In the genomic region with DNA sequence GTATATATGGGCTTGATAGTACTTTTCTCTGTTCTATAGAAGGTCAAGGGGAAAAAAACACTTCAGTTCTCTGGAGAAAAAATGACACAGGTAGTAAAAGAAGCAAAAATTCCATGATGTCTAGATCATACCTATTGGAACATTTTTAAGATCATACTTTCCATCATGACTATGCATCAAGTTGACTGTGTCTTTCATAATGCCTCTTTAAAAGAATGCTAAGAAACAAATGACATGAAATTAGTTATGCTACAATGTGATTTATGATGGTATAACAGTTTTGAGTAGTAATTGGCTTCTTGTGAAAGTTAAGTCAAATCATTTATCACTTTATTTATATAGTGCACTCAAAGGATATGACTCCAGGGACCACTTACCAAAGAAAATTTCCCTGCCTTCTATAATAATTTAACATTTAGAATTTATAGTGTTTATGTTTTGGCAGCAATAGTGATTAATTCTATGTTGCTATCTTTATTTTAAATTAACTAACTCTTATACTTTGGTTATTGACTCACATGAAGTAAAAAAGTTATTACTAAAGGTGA, we compare ENCODE assay signal across 6 cellular contexts.
"Had no signal": no experiment of that assay in that cellular context is flagged by ENCODE, and none has a peak within 500 bp of the region (broad histone marks: within the 10 kb centered on the region; RNA-seq: fewer than 3 reads in every experiment).

No MANE protein-coding gene starts in this region.

- H3K4me3 ChIP-seq: GM23338 had no signal

- DNase-seq: H9, HCEC 1CT, KBM-7 had no signal

- H3K27ac ChIP-seq: HL-60 had no signal

- ATAC-seq: GM23338, HepG2 had no signal
